ENCODE assay signal across 18 cellular contexts in the genomic region with DNA sequence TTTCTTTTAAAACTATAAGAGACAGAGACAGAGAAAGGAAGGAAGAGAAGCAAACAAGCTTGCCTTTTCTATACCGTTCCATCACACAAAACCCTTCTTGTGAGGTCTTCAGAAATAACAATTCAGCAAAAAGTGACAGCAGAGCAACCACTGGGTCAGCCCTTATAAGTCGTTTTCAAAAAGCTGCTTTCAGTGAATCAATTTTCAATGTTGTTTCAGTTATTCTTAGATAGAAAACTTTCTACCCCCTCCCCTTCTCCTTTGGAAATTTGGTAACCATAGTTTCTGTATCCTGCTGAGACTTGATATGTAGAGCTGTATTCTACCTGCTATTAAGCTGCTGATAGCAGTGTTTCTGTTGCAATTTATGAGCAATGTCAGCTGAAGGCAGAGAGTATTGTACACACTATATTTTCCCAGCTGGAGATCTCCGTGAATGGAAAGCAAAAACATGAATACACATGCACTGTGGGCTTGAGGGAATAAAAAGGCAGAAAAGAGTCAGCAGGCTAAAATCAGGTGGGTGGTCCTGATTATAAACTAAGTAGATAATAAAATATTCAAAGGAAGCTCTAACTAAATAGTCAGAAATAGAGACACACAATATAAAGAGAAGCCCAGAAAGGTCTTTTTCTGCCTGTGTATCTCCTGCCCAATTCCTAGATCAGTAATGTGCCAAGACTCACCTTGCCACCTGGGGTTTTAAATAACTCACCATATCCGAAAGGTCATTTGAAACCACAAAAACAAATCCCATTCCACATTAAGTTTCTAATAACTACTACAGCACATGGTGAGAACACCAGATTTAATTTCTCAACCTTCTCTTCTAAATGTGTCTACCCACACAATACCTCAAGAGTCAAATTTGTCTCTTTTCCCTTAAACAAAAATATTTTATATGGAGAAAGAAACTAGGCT.
A peak's percentile ranks its signal among the peaks of the same experiment; 100 is the strongest.
DNase-seq lines count a peak whose midpoint lies in the region; ATAC-seq, FAIRE-seq and TF ChIP-seq lines count a peak whose summit lies in the region.
"Had no signal": no experiment of that assay in that cellular context is flagged by ENCODE, and none has a peak within 500 bp of the region (broad histone marks: within the 10 kb centered on the region; RNA-seq: fewer than 3 reads in every experiment).

No MANE protein-coding gene starts in this region.

- WGBS in pancreas, 2 donors = 21 to 32% methylated on average over 4 of the region's 4 CpGs
- 57 to 68% methylated on average over 4 of the region's 4 CpGs for WGBS in testis, 2 donors

- H3K27me3 ChIP-seq in pancreas (no peaks in the 10 kb centered on the region), testis (no peaks in the 10 kb centered on the region)

- H3K27ac ChIP-seq in pancreas (peak overlapping the region in 2 of 4 donors; percentile 10 to 23), testis (no peak overlapping the region)
- H3K27ac ChIP-seq: KMS-11, RWPE1 had no signal

- H3K4me1 Mint-ChIP-seq in activated T-helper 17 cell treated with anti-CD3 and anti-CD28 coated beads, Interleukin-2, amount 50 U/mL, for 72 hours = no peaks in the 10 kb centered on the region
- H3K4me1 Mint-ChIP-seq in activated T-helper 2 cell treated with anti-CD3 and anti-CD28 coated beads, Interferon-gamma antibody, Interleukin-2, Interleukin-4, amounts not matched to agents 10 μg/mL and 5 μg/mL and 100 μg/mL, durations not matched to agents 14 hours and 24 hours and 36 hours (ENCODE audit: low read depth) = no peaks in the 10 kb centered on the region
- H3K4me1 Mint-ChIP-seq: activated naive CD8-positive, alpha-beta T cell treated with anti-CD3 and anti-CD28 coated beads, Interleukin-2, amount 10 ng/mL, durations not matched to agents 7 days and 5 days had no signal

- TF ChIP-seq CTCF in epithelial cell of esophagus (IDR thresholded peaks at IDR 0.05; ENCODE audit: insufficient read depth, low read depth, low read length, missing control alignments) (no peak), pancreas (IDR thresholded peaks at IDR 0.05) (no peak), testis (IDR thresholded peaks at IDR 0.05) (no peak)

- H3K4me3 Mint-ChIP-seq in activated T-helper 17 cell treated with anti-CD3 and anti-CD28 coated beads, Interleukin-2, amount 50 U/mL, for 72 hours = no peak overlapping the region
- no peak overlapping the region for H3K4me3 Mint-ChIP-seq in activated T-helper 2 cell treated with anti-CD3 and anti-CD28 coated beads, Interferon-gamma antibody, Interleukin-2, Interleukin-4, amounts not matched to agents 10 μg/mL and 5 μg/mL and 100 μg/mL, durations not matched to agents 14 hours and 24 hours and 36 hours (ENCODE audit: low read depth)
- H3K4me3 Mint-ChIP-seq: activated naive CD8-positive, alpha-beta T cell treated with anti-CD3 and anti-CD28 coated beads, Interleukin-2, amount 10 ng/mL, durations not matched to agents 7 days and 5 days; T-helper 1 cell treated with Interleukin-12 subunit alpha and Interleukin-12 subunit beta and Interleukin-4 antibody, amounts not matched to agents 30 μg/mL and 1 μg/mL, for 36 hours had no signal

- no peaks in the 10 kb centered on the region for H3K9me3 Mint-ChIP-seq in activated T-helper 17 cell treated with anti-CD3 and anti-CD28 coated beads, Interleukin-2, amount 50 U/mL, for 72 hours
- H3K9me3 Mint-ChIP-seq in activated T-helper 2 cell treated with anti-CD3 and anti-CD28 coated beads, Interferon-gamma antibody, Interleukin-2, Interleukin-4, amounts not matched to agents 10 μg/mL and 5 μg/mL and 100 μg/mL, durations not matched to agents 14 hours and 24 hours and 36 hours = no peaks in the 10 kb centered on the region
- H3K9me3 Mint-ChIP-seq: activated naive CD8-positive, alpha-beta T cell treated with anti-CD3 and anti-CD28 coated beads, Interleukin-2, amount 10 ng/mL, durations not matched to agents 7 days and 5 days; T-helper 1 cell treated with Interleukin-12 subunit alpha and Interleukin-12 subunit beta and Interleukin-4 antibody, amounts not matched to agents 30 μg/mL and 1 μg/mL, for 36 hours had no signal

- FAIRE-seq in pancreas (lab: Jason Lieb, UNC) = no peak

- H3K27ac Mint-ChIP-seq in activated T-helper 17 cell treated with anti-CD3 and anti-CD28 coated beads, Interleukin-2, amount 50 U/mL, for 72 hours = no peak overlapping the region
- H3K27ac Mint-ChIP-seq in activated T-helper 2 cell treated with anti-CD3 and anti-CD28 coated beads, Interferon-gamma antibody, Interleukin-2, Interleukin-4, amounts not matched to agents 10 μg/mL and 5 μg/mL and 100 μg/mL, durations not matched to agents 14 hours and 24 hours and 36 hours = no peak overlapping the region
- H3K27ac Mint-ChIP-seq: activated naive CD8-positive, alpha-beta T cell treated with anti-CD3 and anti-CD28 coated beads, Interleukin-2, amount 10 ng/mL, durations not matched to agents 7 days and 5 days; T-helper 1 cell treated with Interleukin-12 subunit alpha and Interleukin-12 subunit beta and Interleukin-4 antibody, amounts not matched to agents 30 μg/mL and 1 μg/mL, for 36 hours had no signal

- DNase-seq in NCI-H1105 treated with DMSO at 0.1 percent for 48 hours (lab: John Stamatoyannopoulos, UW) (peak; percentile 10), NCI-H1105 (lab: John Stamatoyannopoulos, UW) (no peak), NCI-H748 treated with DMSO at 0.1 percent for 48 hours (lab: John Stamatoyannopoulos, UW) (peak; percentile 92), epithelial cell of esophagus (ENCODE audit: low read depth) (peak; percentile 40), pancreas (no peak), testis (no peak)
- no peak for DNase-seq in activated T-helper 2 cell treated with anti-CD3 and anti-CD28 coated beads, Interferon-gamma antibody, Interleukin-2, Interleukin-4, amounts not matched to agents 10 μg/mL and 5 μg/mL and 100 μg/mL, durations not matched to agents 14 hours and 24 hours and 36 hours (ENCODE audit: low spot score)
- DNase-seq: activated CD4-positive, alpha-beta T cell treated with anti-CD3 and anti-CD28 coated beads for 4 hours; activated naive CD8-positive, alpha-beta T cell treated with anti-CD3 and anti-CD28 coated beads, Interleukin-2, amount 10 ng/mL, durations not matched to agents 7 days and 5 days; activated T-cell treated with anti-CD3 and anti-CD28 coated beads for 4 hours; mesendoderm; NCI-H510A treated with DMSO at 0.1 percent for 48 hours; substantia nigra had no signal

- ATAC-seq in pancreas = peak; percentile 37 to 75 (median 67)
- no peak for ATAC-seq in activated T-helper 17 cell treated with anti-CD3 and anti-CD28 coated beads, Interleukin-2, amount 50 U/mL, for 72 hours (replicated peaks)

- intact Hi-C loops in pancreas (cut with DNase I) = no loop called here
- intact Hi-C loops in activated T-helper 2 cell treated with anti-CD3 and anti-CD28 coated beads, Interferon-gamma antibody, Interleukin-2, Interleukin-4, amounts not matched to agents 10 μg/mL and 5 μg/mL and 100 μg/mL, durations not matched to agents 14 hours and 24 hours and 36 hours (cut with micrococcal nuclease) = no loop called here
- intact Hi-C loops in testis (cut with DNase I; ENCODE audit: low total_unique reads) = no loop called here

- no peaks in the 10 kb centered on the region for H3K27me3 Mint-ChIP-seq in activated T-helper 17 cell treated with anti-CD3 and anti-CD28 coated beads, Interleukin-2, amount 50 U/mL, for 72 hours
- H3K27me3 Mint-ChIP-seq in activated T-helper 2 cell treated with anti-CD3 and anti-CD28 coated beads, Interferon-gamma antibody, Interleukin-2, Interleukin-4, amounts not matched to agents 10 μg/mL and 5 μg/mL and 100 μg/mL, durations not matched to agents 14 hours and 24 hours and 36 hours (ENCODE audit: low read depth) = no peaks in the 10 kb centered on the region

- H3K36me3 ChIP-seq in pancreas (no peaks in the 10 kb centered on the region), testis (ENCODE audit: low read depth, missing control alignments) (no peaks in the 10 kb centered on the region)
- H3K36me3 ChIP-seq: prostate gland had no signal

- TF ChIP-seq POLR2A in testis (IDR thresholded peaks at IDR 0.05) = no peak

- peaks cover 36 to 60% (median 37%) of the 10 kb centered on the region in 3 donors for H3K4me1 ChIP-seq in pancreas
- no peaks in the 10 kb centered on the region for H3K4me1 ChIP-seq in testis

- H3K4me3 ChIP-seq in epithelial cell of esophagus (ENCODE audit: low read length) = no peak overlapping the region
- no peak overlapping the region for H3K4me3 ChIP-seq in pancreas
- H3K4me3 ChIP-seq in testis = no peak overlapping the region
- H3K4me3 ChIP-seq: prostate gland had no signal

- H3K36me3 Mint-ChIP-seq in activated T-helper 17 cell treated with anti-CD3 and anti-CD28 coated beads, Interleukin-2, amount 50 U/mL, for 72 hours (ENCODE audit: low read depth) = no peaks in the 10 kb centered on the region
- no peaks in the 10 kb centered on the region for H3K36me3 Mint-ChIP-seq in activated T-helper 2 cell treated with anti-CD3 and anti-CD28 coated beads, Interferon-gamma antibody, Interleukin-2, Interleukin-4, amounts not matched to agents 10 μg/mL and 5 μg/mL and 100 μg/mL, durations not matched to agents 14 hours and 24 hours and 36 hours (ENCODE audit: low read depth)
- H3K36me3 Mint-ChIP-seq: activated naive CD8-positive, alpha-beta T cell treated with anti-CD3 and anti-CD28 coated beads, Interleukin-2, amount 10 ng/mL, durations not matched to agents 7 days and 5 days had no signal

- H3K9me3 ChIP-seq in pancreas (no peaks in the 10 kb centered on the region), testis (no peaks in the 10 kb centered on the region)
- H3K9me3 ChIP-seq: prostate gland had no signal

Comparison
In these comparisons a context has a peak if more than half of its experiments do, and no peak if none do; other contexts are left out.
1. DNase-seq: peak in NCI-H1105 treated with DMSO at 0.1 percent for 48 hours (single experiment), NCI-H748 treated with DMSO at 0.1 percent for 48 hours (single experiment) and epithelial cell of esophagus (single experiment); none in NCI-H1105 (single experiment), pancreas (0 of 6), activated T-helper 2 cell treated with anti-CD3 and anti-CD28 coated beads, Interferon-gamma antibody, Interleukin-2, Interleukin-4, amounts not matched to agents 10 μg/mL and 5 μg/mL and 100 μg/mL, durations not matched to agents 14 hours and 24 hours and 36 hours (single experiment) and testis (single experiment).